1 cellular context compared by ENCODE assay signal in the genomic region with DNA sequence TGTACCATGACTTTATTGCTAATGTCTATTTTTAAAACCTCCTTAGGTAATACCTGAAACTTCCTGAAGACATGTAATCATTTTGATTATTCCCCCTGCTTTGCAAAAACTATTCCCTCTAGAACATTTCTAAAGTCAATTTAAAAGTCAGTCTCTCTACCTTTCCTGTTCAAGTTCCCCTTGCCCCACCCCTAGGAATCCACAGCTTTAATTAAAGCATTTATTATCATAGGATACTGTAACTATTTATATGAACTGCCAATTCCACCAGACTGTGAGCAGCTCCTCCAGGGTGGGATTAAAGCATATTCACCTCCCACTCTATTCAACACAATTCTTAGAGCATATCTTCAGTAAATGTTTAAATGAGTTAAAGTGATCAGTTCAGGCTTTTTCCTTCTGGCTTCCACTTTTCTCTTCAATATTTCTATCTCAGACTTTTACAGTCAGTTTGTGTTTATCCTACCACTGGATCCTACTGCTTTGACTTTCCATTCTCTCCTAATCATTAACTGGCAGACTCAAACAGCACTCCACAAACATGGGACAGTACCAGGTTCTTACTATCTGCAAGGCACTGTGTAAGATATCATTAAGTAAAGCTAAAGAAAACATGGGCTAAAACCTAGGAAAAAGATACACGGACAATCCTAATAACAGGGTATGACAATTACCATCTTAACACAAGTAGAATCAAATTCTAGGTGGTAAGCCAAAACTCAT.
TF ChIP-seq lines count a peak whose summit lies in the region.

No MANE protein-coding gene starts in this region.

TF ChIP-seq in HepG2, 621 proteins besides CTCF, POLR2A, EP300 and RAD21:
- TF ChIP-seq ETS1 (CRISPR knock-in tag; IDR thresholded peaks at IDR 0.05) (no peak), ZNF20 (CRISPR knock-in tag; IDR thresholded peaks at IDR 0.05) (no peak), DR1 (CRISPR knock-in tag; IDR thresholded peaks at IDR 0.05) (no peak), ZNF382 (CRISPR knock-in tag; IDR thresholded peaks at IDR 0.05; ENCODE audit: borderline replicate concordance) (no peak), AGO2 (optimal IDR thresholded peaks at IDR 0.05; ENCODE audit: low read depth, low read length) (no peak), RBM39 (IDR thresholded peaks at IDR 0.05; ENCODE audit: low read depth, low read length, poor library complexity, severe bottlenecking) (no peak), MXI1 (IDR thresholded peaks at IDR 0.05; ENCODE audit: borderline replicate concordance, low read depth, low read length) (no peak), NFKB2 (CRISPR knock-in tag; IDR thresholded peaks at IDR 0.05; ENCODE audit: borderline replicate concordance) (no peak), NONO (IDR thresholded peaks at IDR 0.05) (no peak), NONO (CRISPR knock-in tag; conservative IDR thresholded peaks at IDR 0.05) (no peak), IKZF4 (CRISPR knock-in tag; IDR thresholded peaks at IDR 0.05; ENCODE audit: borderline replicate concordance, low read depth, not compliant biosample characterization) (no peak), GATAD2A (CRISPR knock-in tag; IDR thresholded peaks at IDR 0.05) (no peak), MED1 (CRISPR knock-in tag; IDR thresholded peaks at IDR 0.05) (no peak), TCF7 (IDR thresholded peaks at IDR 0.05; ENCODE audit: low read depth) (no peak), ZNF138 (CRISPR knock-in tag; IDR thresholded peaks at IDR 0.05; ENCODE audit: low read depth) (no peak)
- TF ChIP-seq, protein P1, sequence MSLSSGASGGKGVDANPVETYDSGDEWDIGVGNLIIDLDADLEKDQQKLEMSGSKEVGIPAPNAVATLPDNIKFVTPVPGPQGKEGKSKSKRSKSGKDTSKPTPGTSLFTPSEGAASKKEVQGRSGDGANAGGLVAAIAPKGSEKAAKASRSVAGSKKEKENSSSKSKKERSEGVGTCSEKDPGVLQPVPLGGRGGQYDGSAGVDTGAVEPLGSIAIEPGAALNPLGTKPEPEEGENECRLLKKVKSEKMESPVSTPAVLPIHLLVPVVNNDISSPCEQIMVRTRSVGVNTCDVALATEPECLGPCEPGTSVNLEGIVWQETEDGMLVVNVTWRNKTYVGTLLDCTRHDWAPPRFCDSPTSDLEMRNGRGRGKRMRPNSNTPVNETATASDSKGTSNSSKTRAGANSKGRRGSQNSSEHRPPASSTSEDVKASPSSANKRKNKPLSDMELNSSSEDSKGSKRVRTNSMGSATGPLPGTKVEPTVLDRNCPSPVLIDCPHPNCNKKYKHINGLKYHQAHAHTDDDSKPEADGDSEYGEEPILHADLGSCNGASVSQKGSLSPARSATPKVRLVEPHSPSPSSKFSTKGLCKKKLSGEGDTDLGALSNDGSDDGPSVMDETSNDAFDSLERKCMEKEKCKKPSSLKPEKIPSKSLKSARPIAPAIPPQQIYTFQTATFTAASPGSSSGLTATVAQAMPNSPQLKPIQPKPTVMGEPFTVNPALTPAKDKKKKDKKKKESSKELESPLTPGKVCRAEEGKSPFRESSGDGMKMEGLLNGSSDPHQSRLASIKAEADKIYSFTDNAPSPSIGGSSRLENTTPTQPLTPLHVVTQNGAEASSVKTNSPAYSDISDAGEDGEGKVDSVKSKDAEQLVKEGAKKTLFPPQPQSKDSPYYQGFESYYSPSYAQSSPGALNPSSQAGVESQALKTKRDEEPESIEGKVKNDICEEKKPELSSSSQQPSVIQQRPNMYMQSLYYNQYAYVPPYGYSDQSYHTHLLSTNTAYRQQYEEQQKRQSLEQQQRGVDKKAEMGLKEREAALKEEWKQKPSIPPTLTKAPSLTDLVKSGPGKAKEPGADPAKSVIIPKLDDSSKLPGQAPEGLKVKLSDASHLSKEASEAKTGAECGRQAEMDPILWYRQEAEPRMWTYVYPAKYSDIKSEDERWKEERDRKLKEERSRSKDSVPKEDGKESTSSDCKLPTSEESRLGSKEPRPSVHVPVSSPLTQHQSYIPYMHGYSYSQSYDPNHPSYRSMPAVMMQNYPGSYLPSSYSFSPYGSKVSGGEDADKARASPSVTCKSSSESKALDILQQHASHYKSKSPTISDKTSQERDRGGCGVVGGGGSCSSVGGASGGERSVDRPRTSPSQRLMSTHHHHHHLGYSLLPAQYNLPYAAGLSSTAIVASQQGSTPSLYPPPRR (CRISPR knock-in tag; IDR thresholded peaks at IDR 0.05; ENCODE audit: borderline replicate concordance) = no peak
- TF ChIP-seq, protein P2, sequence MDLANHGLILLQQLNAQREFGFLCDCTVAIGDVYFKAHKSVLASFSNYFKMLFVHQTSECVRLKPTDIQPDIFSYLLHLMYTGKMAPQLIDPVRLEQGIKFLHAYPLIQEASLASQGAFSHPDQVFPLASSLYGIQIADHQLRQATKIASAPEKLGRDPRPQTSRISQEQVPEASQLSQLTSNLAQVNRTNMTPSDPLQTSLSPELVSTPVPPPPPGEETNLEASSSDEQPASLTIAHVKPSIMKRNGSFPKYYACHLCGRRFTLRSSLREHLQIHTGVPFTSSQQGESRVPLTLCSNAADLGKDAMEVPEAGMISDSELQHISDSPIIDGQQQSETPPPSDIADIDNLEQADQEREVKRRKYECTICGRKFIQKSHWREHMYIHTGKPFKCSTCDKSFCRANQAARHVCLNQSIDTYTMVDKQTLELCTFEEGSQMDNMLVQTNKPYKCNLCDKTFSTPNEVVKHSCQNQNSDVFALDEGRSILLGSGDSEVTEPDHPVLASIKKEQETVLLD (CRISPR knock-in tag; IDR thresholded peaks at IDR 0.05; ENCODE audit: low read depth) = no peak
